In the genomic region with DNA sequence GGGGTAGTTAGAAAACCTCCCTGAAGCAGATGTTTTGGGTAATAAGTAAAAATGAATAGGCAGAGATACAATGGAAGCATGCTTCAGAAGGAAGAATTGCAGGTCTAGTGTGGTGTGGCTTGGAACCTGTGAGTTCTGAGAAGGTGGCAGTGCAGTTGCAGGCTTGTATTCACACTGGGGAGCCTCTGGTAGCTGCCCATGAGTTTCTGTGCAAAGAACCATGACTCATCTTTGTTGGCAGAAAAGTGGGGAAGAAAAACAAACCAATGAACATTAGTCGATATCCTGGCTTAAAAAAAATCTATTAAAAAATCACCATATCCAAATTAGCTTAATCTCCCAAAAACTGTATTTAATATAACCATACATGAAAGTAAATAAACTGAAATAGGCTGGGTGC, we compare ENCODE assay signal across 27 cellular contexts.
DNase-seq lines count a peak whose midpoint lies in the region; ATAC-seq and TF ChIP-seq lines count a peak whose summit lies in the region.
"Had no signal": no experiment of that assay in that cellular context is flagged by ENCODE, and none has a peak within 500 bp of the region (broad histone marks: within the 10 kb centered on the region; RNA-seq: fewer than 3 reads in every experiment).

No MANE protein-coding gene starts in this region.

- no peaks in the 10 kb centered on the region for H3K9me3 ChIP-seq in RWPE2 (ENCODE audit: severe bottlenecking)
- no peaks in the 10 kb centered on the region for H3K9me3 ChIP-seq in esophagus muscularis mucosa
- H3K9me3 ChIP-seq: neutrophil, sigmoid colon, thoracic aorta, uterus had no signal

- peak; percentile 23 for DNase-seq in GM03348 (ENCODE audit: low spot score)
- no peak for DNase-seq in RWPE2 (ENCODE audit: low spot score)
- peak; percentile 4 for DNase-seq in esophagus muscularis mucosa (ENCODE audit: extremely low spot score)
- DNase-seq in renal cortical epithelial cell (ENCODE audit: low read depth): peak; percentile 32
- no peak for DNase-seq in activated naive CD4-positive, alpha-beta T cell (lab: John Stamatoyannopoulos, UW)
- DNase-seq: aorta; CD4-positive, alpha-beta T cell; effector memory CD8-positive, alpha-beta T cell; GDM1; glutamatergic neuron; H9; kidney glomerular epithelial cell; NCI-H1105; NCI-H2029; OCI-M1; Right ventricle myocardium superior; sigmoid colon; stimulated activated naive CD4-positive, alpha-beta T cell treated with Interleukin-2 at 50 U/mL for 16 hours; uterus had no signal

- intact Hi-C loops in esophagus muscularis mucosa (cut with DNase I): no loop called here

- no peaks in the 10 kb centered on the region for H3K27me3 ChIP-seq in RWPE2 (ENCODE audit: insufficient read depth, poor library complexity, severe bottlenecking)
- no peaks in the 10 kb centered on the region for H3K27me3 ChIP-seq in esophagus muscularis mucosa
- H3K27me3 ChIP-seq: neutrophil, sigmoid colon, uterus had no signal

- TF ChIP-seq CTCF in RWPE2 (IDR thresholded peaks at IDR 0.05; ENCODE audit: poor library complexity, severe bottlenecking) (no peak), esophagus muscularis mucosa (IDR thresholded peaks at IDR 0.05) (no peak)

- H3K4me1 ChIP-seq in RWPE2 (ENCODE audit: insufficient read depth, poor library complexity, severe bottlenecking): no peaks in the 10 kb centered on the region
- no peaks in the 10 kb centered on the region for H3K4me1 ChIP-seq in esophagus muscularis mucosa
- H3K4me1 ChIP-seq: sigmoid colon, uterus had no signal

- whole genome bisulfite sequencing in esophagus muscularis mucosa: 47% methylated on average over 1 of the region's 1 CpG

- H3K4me3 ChIP-seq in RWPE2 (ENCODE audit: severe bottlenecking): no peak overlapping the region
- no peak overlapping the region for H3K4me3 ChIP-seq in esophagus muscularis mucosa
- H3K4me3 ChIP-seq: coronary artery, sigmoid colon, thoracic aorta, uterus had no signal

- H3K36me3 ChIP-seq in RWPE2 (ENCODE audit: low read depth) (no peaks in the 10 kb centered on the region), esophagus muscularis mucosa (no peaks in the 10 kb centered on the region)
- H3K36me3 ChIP-seq: neutrophil, sigmoid colon, thoracic aorta, uterus had no signal

- ATAC-seq in RWPE2 (ENCODE audit: low read depth) (peak; percentile 44; the same call in 1 of the 3 replicates), HG02623 (IDR thresholded peaks at IDR 0.05; ENCODE audit: unreplicated experiment) (no peak), HG02840 (IDR thresholded peaks at IDR 0.05; ENCODE audit: low FRiP score, unreplicated experiment) (no peak)
- ATAC-seq: effector memory CD8-positive, alpha-beta T cell; esophagus mucosa; WTC11 had no signal

- no peak for TF ChIP-seq POLR2A in esophagus muscularis mucosa (IDR thresholded peaks at IDR 0.05; ENCODE audit: low read depth)

- no peak for TF ChIP-seq EP300 in esophagus muscularis mucosa (IDR thresholded peaks at IDR 0.05)

- H3K27ac ChIP-seq in RWPE2 (ENCODE audit: poor library complexity, severe bottlenecking) (no peak overlapping the region), esophagus muscularis mucosa (replicated peaks in 1 of 4) (no peak overlapping the region)
- H3K27ac ChIP-seq: coronary artery, HL-60, neutrophil, sigmoid colon, thoracic aorta, uterus had no signal

Comparison
In these comparisons a context has a peak if more than half of its experiments do, and no peak if none do; other contexts are left out.
1. DNase-seq: peak in GM03348 (single experiment), esophagus muscularis mucosa (single experiment) and renal cortical epithelial cell (single experiment); none in RWPE2 (single experiment) and activated naive CD4-positive, alpha-beta T cell (0 of 4).